In the genomic region with DNA sequence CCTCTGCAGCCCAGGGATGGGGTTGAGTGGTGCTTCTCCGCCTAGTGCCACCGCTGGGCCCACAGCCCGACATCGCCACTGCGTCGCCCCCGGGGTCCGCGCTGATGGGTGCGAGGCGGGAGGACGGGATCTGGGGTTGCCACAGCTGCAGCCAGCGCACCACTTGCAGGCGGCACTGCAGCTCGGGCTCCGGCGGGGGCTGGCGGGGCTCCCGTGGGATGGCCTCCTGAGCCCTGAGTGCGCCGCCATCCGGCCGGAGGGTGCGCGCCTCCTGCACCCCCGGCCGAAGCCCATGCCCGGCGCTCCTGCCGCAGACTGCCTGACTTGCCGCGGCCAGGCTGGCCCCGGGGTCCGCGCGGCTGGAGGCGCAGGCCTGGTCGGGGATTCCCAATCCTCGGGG, we compare ENCODE assay signal across 1 cellular context.
TF ChIP-seq lines count a peak whose summit lies in the region.
"Not testable (repeated sequence)": the region's sequence is repeated elsewhere in the genome, so short reads cannot be mapped to it uniquely, and the experiment has no call there.

No MANE protein-coding gene starts in this region.

TF ChIP-seq in HepG2, 621 proteins besides CTCF, POLR2A, EP300 and RAD21 (continued from another document and continues in another):
- TF ChIP-seq SRY (CRISPR knock-in tag; IDR thresholded peaks at IDR 0.05) = 0 out of 2 replicates have a peak, but pooled peaks have one; percentile 69
- TF ChIP-seq KDM5B (CRISPR knock-in tag; IDR thresholded peaks at IDR 0.05; ENCODE audit: borderline replicate concordance) = peak; percentile 92; the same call in 1 of the 2 replicates
- TF ChIP-seq SAP130 (CRISPR knock-in tag; IDR thresholded peaks at IDR 0.05; ENCODE audit: low read depth) = peak; percentile 31
- peak; percentile 41; the same call in 1 of the 2 replicates for TF ChIP-seq THAP11 (CRISPR knock-in tag; IDR thresholded peaks at IDR 0.05)
- TF ChIP-seq, protein P1, sequence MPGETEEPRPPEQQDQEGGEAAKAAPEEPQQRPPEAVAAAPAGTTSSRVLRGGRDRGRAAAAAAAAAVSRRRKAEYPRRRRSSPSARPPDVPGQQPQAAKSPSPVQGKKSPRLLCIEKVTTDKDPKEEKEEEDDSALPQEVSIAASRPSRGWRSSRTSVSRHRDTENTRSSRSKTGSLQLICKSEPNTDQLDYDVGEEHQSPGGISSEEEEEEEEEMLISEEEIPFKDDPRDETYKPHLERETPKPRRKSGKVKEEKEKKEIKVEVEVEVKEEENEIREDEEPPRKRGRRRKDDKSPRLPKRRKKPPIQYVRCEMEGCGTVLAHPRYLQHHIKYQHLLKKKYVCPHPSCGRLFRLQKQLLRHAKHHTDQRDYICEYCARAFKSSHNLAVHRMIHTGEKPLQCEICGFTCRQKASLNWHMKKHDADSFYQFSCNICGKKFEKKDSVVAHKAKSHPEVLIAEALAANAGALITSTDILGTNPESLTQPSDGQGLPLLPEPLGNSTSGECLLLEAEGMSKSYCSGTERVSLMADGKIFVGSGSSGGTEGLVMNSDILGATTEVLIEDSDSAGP (CRISPR knock-in tag; IDR thresholded peaks at IDR 0.05; ENCODE audit: borderline replicate concordance) = peak; percentile 90; the same call in 1 of the 2 replicates
- TF ChIP-seq, protein P2, sequence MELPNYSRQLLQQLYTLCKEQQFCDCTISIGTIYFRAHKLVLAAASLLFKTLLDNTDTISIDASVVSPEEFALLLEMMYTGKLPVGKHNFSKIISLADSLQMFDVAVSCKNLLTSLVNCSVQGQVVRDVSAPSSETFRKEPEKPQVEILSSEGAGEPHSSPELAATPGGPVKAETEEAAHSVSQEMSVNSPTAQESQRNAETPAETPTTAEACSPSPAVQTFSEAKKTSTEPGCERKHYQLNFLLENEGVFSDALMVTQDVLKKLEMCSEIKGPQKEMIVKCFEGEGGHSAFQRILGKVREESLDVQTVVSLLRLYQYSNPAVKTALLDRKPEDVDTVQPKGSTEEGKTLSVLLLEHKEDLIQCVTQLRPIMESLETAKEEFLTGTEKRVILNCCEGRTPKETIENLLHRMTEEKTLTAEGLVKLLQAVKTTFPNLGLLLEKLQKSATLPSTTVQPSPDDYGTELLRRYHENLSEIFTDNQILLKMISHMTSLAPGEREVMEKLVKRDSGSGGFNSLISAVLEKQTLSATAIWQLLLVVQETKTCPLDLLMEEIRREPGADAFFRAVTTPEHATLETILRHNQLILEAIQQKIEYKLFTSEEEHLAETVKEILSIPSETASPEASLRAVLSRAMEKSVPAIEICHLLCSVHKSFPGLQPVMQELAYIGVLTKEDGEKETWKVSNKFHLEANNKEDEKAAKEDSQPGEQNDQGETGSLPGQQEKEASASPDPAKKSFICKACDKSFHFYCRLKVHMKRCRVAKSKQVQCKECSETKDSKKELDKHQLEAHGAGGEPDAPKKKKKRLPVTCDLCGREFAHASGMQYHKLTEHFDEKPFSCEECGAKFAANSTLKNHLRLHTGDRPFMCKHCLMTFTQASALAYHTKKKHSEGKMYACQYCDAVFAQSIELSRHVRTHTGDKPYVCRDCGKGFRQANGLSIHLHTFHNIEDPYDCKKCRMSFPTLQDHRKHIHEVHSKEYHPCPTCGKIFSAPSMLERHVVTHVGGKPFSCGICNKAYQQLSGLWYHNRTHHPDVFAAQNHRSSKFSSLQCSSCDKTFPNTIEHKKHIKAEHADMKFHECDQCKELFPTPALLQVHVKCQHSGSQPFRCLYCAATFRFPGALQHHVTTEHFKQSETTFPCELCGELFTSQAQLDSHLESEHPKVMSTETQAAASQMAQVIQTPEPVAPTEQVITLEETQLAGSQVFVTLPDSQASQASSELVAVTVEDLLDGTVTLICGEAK (IDR thresholded peaks at IDR 0.05) = not testable (repeated sequence)
- TF ChIP-seq, protein P2 (CRISPR knock-in tag; IDR thresholded peaks at IDR 0.05) = peak; percentile 48; the same call in 1 of the 2 replicates
- peak; percentile 58 for TF ChIP-seq ASH2L (IDR thresholded peaks at IDR 0.05; ENCODE audit: insufficient read length, low read depth, low read length)
- TF ChIP-seq TBX2 (CRISPR knock-in tag; IDR thresholded peaks at IDR 0.05; ENCODE audit: borderline replicate concordance) = peak; percentile 54; the same call in 1 of the 2 replicates
- TF ChIP-seq ZFX (CRISPR knock-in tag; IDR thresholded peaks at IDR 0.05; ENCODE audit: low read depth) = peak; percentile 91
- TF ChIP-seq ZNF451 (CRISPR knock-in tag; IDR thresholded peaks at IDR 0.05) = 0 out of 2 replicates have a peak, but pooled peaks have one; percentile 63
- TF ChIP-seq, protein P3, sequence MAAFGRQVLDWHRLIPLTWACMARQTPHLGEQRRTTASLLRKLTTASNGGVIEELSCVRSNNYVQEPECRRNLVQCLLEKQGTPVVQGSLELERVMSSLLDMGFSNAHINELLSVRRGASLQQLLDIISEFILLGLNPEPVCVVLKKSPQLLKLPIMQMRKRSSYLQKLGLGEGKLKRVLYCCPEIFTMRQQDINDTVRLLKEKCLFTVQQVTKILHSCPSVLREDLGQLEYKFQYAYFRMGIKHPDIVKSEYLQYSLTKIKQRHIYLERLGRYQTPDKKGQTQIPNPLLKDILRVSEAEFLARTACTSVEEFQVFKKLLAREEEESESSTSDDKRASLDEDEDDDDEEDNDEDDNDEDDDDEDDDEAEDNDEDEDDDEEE (CRISPR knock-in tag; IDR thresholded peaks at IDR 0.05) = 0 out of 2 replicates have a peak, but pooled peaks have one; percentile 27
- TF ChIP-seq GABPB1 (CRISPR knock-in tag; IDR thresholded peaks at IDR 0.05) = peak; percentile 57; the same call in 1 of the 2 replicates
- TF ChIP-seq, protein P4, sequence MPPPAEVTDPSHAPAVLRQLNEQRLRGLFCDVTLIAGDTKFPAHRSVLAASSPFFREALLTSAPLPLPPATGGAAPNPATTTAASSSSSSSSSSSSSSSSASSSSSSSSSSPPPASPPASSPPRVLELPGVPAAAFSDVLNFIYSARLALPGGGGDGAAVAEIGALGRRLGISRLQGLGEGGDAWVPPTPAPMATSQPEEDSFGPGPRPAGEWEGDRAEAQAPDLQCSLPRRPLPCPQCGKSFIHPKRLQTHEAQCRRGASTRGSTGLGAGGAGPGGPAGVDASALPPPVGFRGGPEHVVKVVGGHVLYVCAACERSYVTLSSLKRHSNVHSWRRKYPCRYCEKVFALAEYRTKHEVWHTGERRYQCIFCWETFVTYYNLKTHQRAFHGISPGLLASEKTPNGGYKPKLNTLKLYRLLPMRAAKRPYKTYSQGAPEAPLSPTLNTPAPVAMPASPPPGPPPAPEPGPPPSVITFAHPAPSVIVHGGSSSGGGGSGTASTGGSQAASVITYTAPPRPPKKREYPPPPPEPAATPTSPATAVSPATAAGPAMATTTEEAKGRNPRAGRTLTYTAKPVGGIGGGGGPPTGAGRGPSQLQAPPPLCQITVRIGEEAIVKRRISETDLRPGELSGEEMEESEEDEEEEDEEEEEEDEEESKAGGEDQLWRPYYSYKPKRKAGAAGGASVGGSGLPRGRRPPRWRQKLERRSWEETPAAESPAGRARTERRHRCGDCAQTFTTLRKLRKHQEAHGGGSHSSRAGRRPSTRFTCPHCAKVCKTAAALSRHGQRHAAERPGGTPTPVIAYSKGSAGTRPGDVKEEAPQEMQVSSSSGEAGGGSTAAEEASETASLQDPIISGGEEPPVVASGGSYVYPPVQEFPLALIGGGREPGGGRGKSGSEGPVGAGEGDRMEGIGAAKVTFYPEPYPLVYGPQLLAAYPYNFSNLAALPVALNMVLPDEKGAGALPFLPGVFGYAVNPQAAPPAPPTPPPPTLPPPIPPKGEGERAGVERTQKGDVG (CRISPR knock-in tag; IDR thresholded peaks at IDR 0.05; ENCODE audit: borderline replicate concordance) = peak; percentile 46; the same call in 1 of the 2 replicates
- peak; percentile 67 for TF ChIP-seq RBFOX2 (IDR thresholded peaks at IDR 0.05; ENCODE audit: low read depth, low read length)
- TF ChIP-seq, protein P5, sequence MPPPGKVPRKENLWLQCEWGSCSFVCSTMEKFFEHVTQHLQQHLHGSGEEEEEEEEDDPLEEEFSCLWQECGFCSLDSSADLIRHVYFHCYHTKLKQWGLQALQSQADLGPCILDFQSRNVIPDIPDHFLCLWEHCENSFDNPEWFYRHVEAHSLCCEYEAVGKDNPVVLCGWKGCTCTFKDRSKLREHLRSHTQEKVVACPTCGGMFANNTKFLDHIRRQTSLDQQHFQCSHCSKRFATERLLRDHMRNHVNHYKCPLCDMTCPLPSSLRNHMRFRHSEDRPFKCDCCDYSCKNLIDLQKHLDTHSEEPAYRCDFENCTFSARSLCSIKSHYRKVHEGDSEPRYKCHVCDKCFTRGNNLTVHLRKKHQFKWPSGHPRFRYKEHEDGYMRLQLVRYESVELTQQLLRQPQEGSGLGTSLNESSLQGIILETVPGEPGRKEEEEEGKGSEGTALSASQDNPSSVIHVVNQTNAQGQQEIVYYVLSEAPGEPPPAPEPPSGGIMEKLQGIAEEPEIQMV (CRISPR knock-in tag; IDR thresholded peaks at IDR 0.05; ENCODE audit: low read depth) = 0 out of 2 replicates have a peak, but pooled peaks have one; percentile 26
- TF ChIP-seq, protein P6, sequence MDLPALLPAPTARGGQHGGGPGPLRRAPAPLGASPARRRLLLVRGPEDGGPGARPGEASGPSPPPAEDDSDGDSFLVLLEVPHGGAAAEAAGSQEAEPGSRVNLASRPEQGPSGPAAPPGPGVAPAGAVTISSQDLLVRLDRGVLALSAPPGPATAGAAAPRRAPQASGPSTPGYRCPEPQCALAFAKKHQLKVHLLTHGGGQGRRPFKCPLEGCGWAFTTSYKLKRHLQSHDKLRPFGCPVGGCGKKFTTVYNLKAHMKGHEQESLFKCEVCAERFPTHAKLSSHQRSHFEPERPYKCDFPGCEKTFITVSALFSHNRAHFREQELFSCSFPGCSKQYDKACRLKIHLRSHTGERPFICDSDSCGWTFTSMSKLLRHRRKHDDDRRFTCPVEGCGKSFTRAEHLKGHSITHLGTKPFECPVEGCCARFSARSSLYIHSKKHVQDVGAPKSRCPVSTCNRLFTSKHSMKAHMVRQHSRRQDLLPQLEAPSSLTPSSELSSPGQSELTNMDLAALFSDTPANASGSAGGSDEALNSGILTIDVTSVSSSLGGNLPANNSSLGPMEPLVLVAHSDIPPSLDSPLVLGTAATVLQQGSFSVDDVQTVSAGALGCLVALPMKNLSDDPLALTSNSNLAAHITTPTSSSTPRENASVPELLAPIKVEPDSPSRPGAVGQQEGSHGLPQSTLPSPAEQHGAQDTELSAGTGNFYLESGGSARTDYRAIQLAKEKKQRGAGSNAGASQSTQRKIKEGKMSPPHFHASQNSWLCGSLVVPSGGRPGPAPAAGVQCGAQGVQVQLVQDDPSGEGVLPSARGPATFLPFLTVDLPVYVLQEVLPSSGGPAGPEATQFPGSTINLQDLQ (CRISPR knock-in tag; IDR thresholded peaks at IDR 0.05) = 0 out of 2 replicates have a peak, but pooled peaks have one; percentile 51
- TF ChIP-seq ZBTB42 (CRISPR knock-in tag; IDR thresholded peaks at IDR 0.05) = peak; percentile 69; the same call in 1 of the 2 replicates
- TF ChIP-seq, protein P7, sequence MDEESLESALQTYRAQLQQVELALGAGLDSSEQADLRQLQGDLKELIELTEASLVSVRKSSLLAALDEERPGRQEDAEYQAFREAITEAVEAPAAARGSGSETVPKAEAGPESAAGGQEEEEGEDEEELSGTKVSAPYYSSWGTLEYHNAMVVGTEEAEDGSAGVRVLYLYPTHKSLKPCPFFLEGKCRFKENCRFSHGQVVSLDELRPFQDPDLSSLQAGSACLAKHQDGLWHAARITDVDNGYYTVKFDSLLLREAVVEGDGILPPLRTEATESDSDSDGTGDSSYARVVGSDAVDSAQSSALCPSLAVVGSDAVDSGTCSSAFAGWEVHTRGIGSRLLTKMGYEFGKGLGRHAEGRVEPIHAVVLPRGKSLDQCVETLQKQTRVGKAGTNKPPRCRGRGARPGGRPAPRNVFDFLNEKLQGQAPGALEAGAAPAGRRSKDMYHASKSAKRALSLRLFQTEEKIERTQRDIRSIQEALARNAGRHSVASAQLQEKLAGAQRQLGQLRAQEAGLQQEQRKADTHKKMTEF (CRISPR knock-in tag; IDR thresholded peaks at IDR 0.05) = peak; percentile 69; the same call in 1 of the 2 replicates
- TF ChIP-seq, protein P8, sequence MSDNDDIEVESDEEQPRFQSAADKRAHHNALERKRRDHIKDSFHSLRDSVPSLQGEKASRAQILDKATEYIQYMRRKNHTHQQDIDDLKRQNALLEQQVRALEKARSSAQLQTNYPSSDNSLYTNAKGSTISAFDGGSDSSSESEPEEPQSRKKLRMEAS (IDR thresholded peaks at IDR 0.05) = peak; percentile 34
- peak; percentile 49; the same call in 1 of the 2 replicates for TF ChIP-seq MTA1 (CRISPR knock-in tag; IDR thresholded peaks at IDR 0.05; ENCODE audit: borderline replicate concordance)
- TF ChIP-seq PHF21A (CRISPR knock-in tag; IDR thresholded peaks at IDR 0.05) = peak; percentile 67
- TF ChIP-seq ZSCAN21 (CRISPR knock-in tag; IDR thresholded peaks at IDR 0.05; ENCODE audit: borderline replicate concordance) = 0 out of 2 replicates have a peak, but pooled peaks have one; percentile 77
- TF ChIP-seq, protein P9, sequence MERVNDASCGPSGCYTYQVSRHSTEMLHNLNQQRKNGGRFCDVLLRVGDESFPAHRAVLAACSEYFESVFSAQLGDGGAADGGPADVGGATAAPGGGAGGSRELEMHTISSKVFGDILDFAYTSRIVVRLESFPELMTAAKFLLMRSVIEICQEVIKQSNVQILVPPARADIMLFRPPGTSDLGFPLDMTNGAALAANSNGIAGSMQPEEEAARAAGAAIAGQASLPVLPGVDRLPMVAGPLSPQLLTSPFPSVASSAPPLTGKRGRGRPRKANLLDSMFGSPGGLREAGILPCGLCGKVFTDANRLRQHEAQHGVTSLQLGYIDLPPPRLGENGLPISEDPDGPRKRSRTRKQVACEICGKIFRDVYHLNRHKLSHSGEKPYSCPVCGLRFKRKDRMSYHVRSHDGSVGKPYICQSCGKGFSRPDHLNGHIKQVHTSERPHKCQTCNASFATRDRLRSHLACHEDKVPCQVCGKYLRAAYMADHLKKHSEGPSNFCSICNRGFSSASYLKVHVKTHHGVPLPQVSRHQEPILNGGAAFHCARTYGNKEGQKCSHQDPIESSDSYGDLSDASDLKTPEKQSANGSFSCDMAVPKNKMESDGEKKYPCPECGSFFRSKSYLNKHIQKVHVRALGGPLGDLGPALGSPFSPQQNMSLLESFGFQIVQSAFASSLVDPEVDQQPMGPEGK (CRISPR knock-in tag; IDR thresholded peaks at IDR 0.05) = peak; percentile 47; the same call in 1 of the 2 replicates
- peak; percentile 71; the same call in 1 of the 2 replicates for TF ChIP-seq ZC3H13 (CRISPR knock-in tag; IDR thresholded peaks at IDR 0.05)
- peak; percentile 87 for TF ChIP-seq PHF8 (CRISPR knock-in tag; IDR thresholded peaks at IDR 0.05)
